ENCODE assay signal across 9 cellular contexts in the genomic region with DNA sequence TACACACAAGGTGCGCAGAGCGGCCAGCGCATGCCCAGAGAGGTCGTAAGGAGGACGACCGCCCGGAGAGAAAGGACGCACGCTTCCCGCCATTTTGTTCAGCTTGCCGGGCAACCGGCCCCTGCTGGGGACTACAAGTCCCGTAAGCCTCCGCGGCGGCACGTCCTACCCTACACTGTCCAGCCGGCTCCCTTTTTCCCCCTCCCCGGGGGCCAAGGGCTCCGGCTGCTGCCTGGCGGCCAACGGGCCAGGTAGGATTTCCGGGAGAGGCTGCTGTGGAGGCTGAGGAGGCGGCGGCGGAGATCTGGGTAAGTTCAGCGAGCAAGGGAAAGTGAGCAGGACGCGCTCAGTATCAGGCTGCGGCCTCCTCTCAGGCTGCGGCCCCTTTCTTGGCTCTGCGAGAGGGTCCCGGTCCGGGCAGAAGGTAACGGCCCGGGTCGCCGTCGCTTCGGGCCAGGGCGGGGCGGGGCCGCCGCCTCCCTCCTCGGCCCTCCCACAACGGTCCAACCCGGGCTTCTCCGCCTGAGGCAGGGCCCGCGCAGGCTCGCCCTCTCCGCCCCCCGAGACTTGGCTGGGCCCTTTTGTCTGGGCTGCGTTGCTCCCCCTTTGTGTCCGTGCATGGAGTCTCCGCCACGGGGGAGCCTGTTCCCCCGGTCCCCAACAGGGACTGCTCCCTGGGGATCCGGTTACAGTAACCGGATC. TPM values are rescaled to one million over a fixed set of nuclear protein-coding genes. Genes with fewer than 3 reads are reported as not detected.
DNase-seq lines count a peak whose midpoint lies in the region; ATAC-seq, FAIRE-seq and TF ChIP-seq lines count a peak whose summit lies in the region.
"Had no signal": no experiment of that assay in that cellular context is flagged by ENCODE, and none has a peak within 500 bp of the region (broad histone marks: within the 10 kb centered on the region; RNA-seq: fewer than 3 reads in every experiment).

TSS of gene PHACTR4 (plus strand) at position 223 of the 702 bp plus-strand sequence. CDS start 37,708 bp downstream, outside the sequence.

- TF ChIP-seq RAD21 in HepG2 (CRISPR knock-in tag; IDR thresholded peaks at IDR 0.05), result peak; percentile 47; the same call in 1 of the 2 replicates

- no TSS peak for BruUV-seq in HepG2 (replicated peaks; lab: Mats Ljungman, UMichigan)

- peak; percentile 72 to 93 for TF ChIP-seq POLR2A in HepG2 (IDR thresholded peaks at IDR 0.05; ENCODE audit: insufficient read depth in 1 of 2, low read depth in 2 of 2, low read length in 2 of 2)

- H3K4me3 ChIP-seq in BLaER1, result peak within 1 kb of the TSS; percentile 88
- H3K4me3 ChIP-seq in HepG2 (replicated peaks in 1 of 3; ENCODE audit: insufficient read depth in 1 of 3, low read depth in 2 of 3, low read length in 3 of 3), result peak within 1 kb of the TSS; percentile 70 to 86 (median 86)

- intact Hi-C loops in HepG2 (cut with micrococcal nuclease; ENCODE audit: unreplicated experiment), result loop anchor here (2.0 kb wide), 1 partner anchor 279 kb away; no protein-coding TSS in a partner anchor

- in situ Hi-C loops in HepG2 (cut with HindIII; ENCODE audit: extremely low pct_ligation_motif_present, low pct_unique_long_range_greater_than_20kb), result loop anchor here (5.0 to 25.0 kb wide), 2 partner anchors 122 to 282 kb away; partner anchors contain the start of gene EYA3

- POLR2A ChIA-PET in HepG2 (lab: Yijun Ruan, JAX), result interaction anchor here (0.5 to 3.2 kb wide), 20 partner anchors 10 to 367 kb away, joined by 3 to 30 read pairs (median 3); partner anchors contain the start of genes ATP5IF1, MED18, RCC1 and RNU11

- H4K20me1 ChIP-seq in BLaER1 (peaks cover 27% of the 10 kb centered on the region), HepG2 (ENCODE audit: insufficient read depth, low read length) (peaks cover 7% of the 10 kb centered on the region; the same call in 1 of the 2 replicates)

- peak; percentile 68 for FAIRE-seq in HepG2 (lab: Jason Lieb, UNC)
- FAIRE-seq: islet of Langerhans had no signal

- H3K4me1 ChIP-seq in BLaER1 (peaks cover 66% of the 10 kb centered on the region), HepG2 (ENCODE audit: insufficient read depth, low read length) (peaks cover 52% of the 10 kb centered on the region)

- H3K36me3 ChIP-seq in BLaER1 (peaks cover 15% of the 10 kb centered on the region), HepG2 (replicated peaks in 1 of 2; ENCODE audit: control insufficient read depth in 1 of 2, insufficient read depth in 2 of 2, low read length in 2 of 2) (no peaks in the 10 kb centered on the region)

- peak within 1 kb of the TSS; percentile 82 for H2AFZ ChIP-seq in HepG2 (ENCODE audit: low read length)

- H3K27ac ChIP-seq in BLaER1 (peak within 1 kb of the TSS; percentile 98), HepG2 (ENCODE audit: extremely low read length, insufficient read depth, low read length) (peak within 1 kb of the TSS; percentile 99)

- H3K4me2 ChIP-seq in BLaER1 (peak within 1 kb of the TSS; percentile 87), HepG2 (ENCODE audit: low read depth, low read length) (peak within 1 kb of the TSS; percentile 82)

- H3K79me2 ChIP-seq in HepG2 (ENCODE audit: insufficient read depth, low read length), result peaks cover 44% of the 10 kb centered on the region

- CTCF ChIA-PET in HepG2 (lab: Yijun Ruan, JAX; ENCODE audit: low intra/inter-chr PET ratio, low total read pairs), result interaction anchor here (2.9 kb wide), 1 partner anchor 122 kb away, joined by 13 read pairs; no protein-coding TSS in a partner anchor

- H3K9ac ChIP-seq in BLaER1 (peak within 1 kb of the TSS; percentile 99), HepG2 (ENCODE audit: insufficient read depth, low read depth, low read length) (peak within 1 kb of the TSS; percentile 96)

- 1% methylated on average over 16 of the region's 60 CpGs for WGBS in HepG2 (ENCODE audit: low lambda C conversion rate)

- ATAC-seq in GM19324 (IDR thresholded peaks at IDR 0.05; ENCODE audit: low FRiP score, unreplicated experiment) (peak; percentile 89), HG03469 (IDR thresholded peaks at IDR 0.05; ENCODE audit: unreplicated experiment) (peak; percentile 76), HepG2 (peak; percentile 96)

- DNase-seq in NCI-H69 (lab: John Stamatoyannopoulos, UW) (peak; percentile 97), dermis blood vessel endothelial cell (peak; percentile 95), HepG2 (ENCODE audit: low spot score) (peak; percentile 92)
- DNase-seq in activated CD4-positive, alpha-beta T cell treated with anti-CD3 and anti-CD28 coated beads, Interleukin-2, amount 50 U/mL, for 4 hours, result peak; percentile 64 to 66
- peak; percentile 73 to 79 for DNase-seq in stimulated activated CD4-positive, alpha-beta T cell treated with anti-CD3 and anti-CD28 coated beads, Interleukin-2, amount 100 ng/mL, for 48 hours

- H3K27me3 ChIP-seq in BLaER1 (no peaks in the 10 kb centered on the region), HepG2 (ENCODE audit: control insufficient read depth in 1 of 2, insufficient read depth in 2 of 2, low read length in 2 of 2) (no peaks in the 10 kb centered on the region)

- H3K9me3 ChIP-seq in BLaER1, result no peaks in the 10 kb centered on the region
- H3K9me3 ChIP-seq in HepG2 (ENCODE audit: low read length), result no peaks in the 10 kb centered on the region

- TF ChIP-seq CTCF in HepG2 (CRISPR knock-in tag; IDR thresholded peaks at IDR 0.05), result no peak; the same call in none of the 2 replicates

- TF ChIP-seq EP300 in HepG2 (IDR thresholded peaks at IDR 0.05; ENCODE audit: low read depth in 2 of 2, low read length in 2 of 2) (no peak), HepG2 (CRISPR knock-in tag; IDR thresholded peaks at IDR 0.05; ENCODE audit: borderline replicate concordance) (0 out of 2 replicates have a peak, but pooled peaks have one; percentile 11)

TF ChIP-seq in HepG2, 621 proteins besides CTCF, POLR2A, EP300 and RAD21 (continues in another document):
- TF ChIP-seq ATAD3A (CRISPR knock-in tag; IDR thresholded peaks at IDR 0.05) (no peak), MYC (CRISPR knock-in tag; IDR thresholded peaks at IDR 0.05; ENCODE audit: borderline replicate concordance) (no peak; the same call in 1 of the 2 replicates), NFKB2 (CRISPR knock-in tag; IDR thresholded peaks at IDR 0.05; ENCODE audit: borderline replicate concordance) (peak; percentile 79; the same call in 1 of the 2 replicates), HOMEZ (CRISPR knock-in tag; IDR thresholded peaks at IDR 0.05; ENCODE audit: low read depth) (no peak; the same call in 1 of the 2 replicates), SP2 (CRISPR knock-in tag; IDR thresholded peaks at IDR 0.05) (peak; percentile 32; the same call in 1 of the 2 replicates)
- TF ChIP-seq, protein P1, sequence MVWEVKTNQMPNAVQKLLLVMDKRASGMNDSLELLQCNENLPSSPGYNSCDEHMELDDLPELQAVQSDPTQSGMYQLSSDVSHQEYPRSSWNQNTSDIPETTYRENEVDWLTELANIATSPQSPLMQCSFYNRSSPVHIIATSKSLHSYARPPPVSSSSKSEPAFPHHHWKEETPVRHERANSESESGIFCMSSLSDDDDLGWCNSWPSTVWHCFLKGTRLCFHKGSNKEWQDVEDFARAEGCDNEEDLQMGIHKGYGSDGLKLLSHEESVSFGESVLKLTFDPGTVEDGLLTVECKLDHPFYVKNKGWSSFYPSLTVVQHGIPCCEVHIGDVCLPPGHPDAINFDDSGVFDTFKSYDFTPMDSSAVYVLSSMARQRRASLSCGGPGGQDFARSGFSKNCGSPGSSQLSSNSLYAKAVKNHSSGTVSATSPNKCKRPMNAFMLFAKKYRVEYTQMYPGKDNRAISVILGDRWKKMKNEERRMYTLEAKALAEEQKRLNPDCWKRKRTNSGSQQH (CRISPR knock-in tag; IDR thresholded peaks at IDR 0.05; ENCODE audit: low read depth), result no peak

RNA-seq across cellular contexts. Expression of gene PHACTR4, which starts in this region (rescaled TPM):
- total RNA-seq in dermis blood vessel endothelial cell (12.6 and 28.5 TPM in 2 replicates), HepG2 (2016; rRNA removed; fragmentation: Illumina TruSeq; extraction: Trizol) (17.1 and 29.6 TPM in 2 replicates)
- total RNA-seq in HepG2 (2016; cell fraction: cytosol; rRNA removed; fragmentation: Illumina TruSeq; extraction: Trizol; ENCODE audit: low read depth), result 12.5 and 13.7 TPM in 2 replicates
- 18.0 and 28.5 TPM in 2 replicates for total RNA-seq in HepG2 (2016; cell fraction: insoluble cytoplasmic fraction; rRNA removed; fragmentation: Illumina TruSeq; extraction: Trizol)
- total RNA-seq in HepG2 (2016; cell fraction: membrane; rRNA removed; fragmentation: Illumina TruSeq; extraction: Trizol), result 22.9 and 27.9 TPM in 2 replicates
- total RNA-seq in HepG2 (2016; cell fraction: nucleus; rRNA removed; fragmentation: Illumina TruSeq; extraction: Trizol), result 19.8 and 22.8 TPM in 2 replicates
- 13.9 TPM in 2 replicates for polyA plus RNA-seq in HepG2 (2011; rRNA removed)
- 9.3 and 14.1 TPM in 2 replicates for polyA plus RNA-seq in HepG2 (2011; cell fraction: cytosol; rRNA removed)
- polyA plus RNA-seq in HepG2 (2011; cell fraction: nucleus; rRNA removed), result 7.6 and 10.2 TPM in 2 replicates
- 20.1 and 20.8 TPM in 2 replicates for polyA plus RNA-seq in HepG2 (2012)
- polyA plus RNA-seq in HepG2 (2016; cell fraction: cytosol; fragmentation: Illumina TruSeq; extraction: Trizol; ENCODE audit: low read depth), result 3.9 and 4.2 TPM in 2 replicates
- polyA plus RNA-seq in HepG2 (2016; cell fraction: insoluble cytoplasmic fraction; fragmentation: Illumina TruSeq; extraction: Trizol; ENCODE audit: low read depth), result 36.5 and 50.9 TPM in 2 replicates
- polyA plus RNA-seq in HepG2 (2016; cell fraction: membrane; fragmentation: Illumina TruSeq; extraction: Trizol; ENCODE audit: low read depth), result 18.0 and 18.6 TPM in 2 replicates
- 40.9 and 42.7 TPM in 2 replicates for polyA plus RNA-seq in HepG2 (2016; cell fraction: nucleus; fragmentation: Illumina TruSeq; extraction: Trizol; ENCODE audit: insufficient read depth, low read depth)
- 21.5 and 24.1 TPM in 2 replicates for polyA minus RNA-seq in HepG2 (2011; rRNA and poly(A)+ RNA removed; ENCODE audit: low replicate concordance)
- polyA minus RNA-seq in HepG2 (2011; cell fraction: cytosol; rRNA and poly(A)+ RNA removed), result 19.1 and 23.2 TPM in 2 replicates
- polyA minus RNA-seq in HepG2 (2011; cell fraction: nucleus; rRNA and poly(A)+ RNA removed), result 13.7 and 14.3 TPM in 2 replicates

Comparison
In these comparisons a context has a peak if more than half of its experiments do, and no peak if none do; other contexts are left out.
1. Peak in every context shown above with its lines: DNase-seq, ATAC-seq, H3K4me3 ChIP-seq and H3K27ac ChIP-seq.